In the genomic region with DNA sequence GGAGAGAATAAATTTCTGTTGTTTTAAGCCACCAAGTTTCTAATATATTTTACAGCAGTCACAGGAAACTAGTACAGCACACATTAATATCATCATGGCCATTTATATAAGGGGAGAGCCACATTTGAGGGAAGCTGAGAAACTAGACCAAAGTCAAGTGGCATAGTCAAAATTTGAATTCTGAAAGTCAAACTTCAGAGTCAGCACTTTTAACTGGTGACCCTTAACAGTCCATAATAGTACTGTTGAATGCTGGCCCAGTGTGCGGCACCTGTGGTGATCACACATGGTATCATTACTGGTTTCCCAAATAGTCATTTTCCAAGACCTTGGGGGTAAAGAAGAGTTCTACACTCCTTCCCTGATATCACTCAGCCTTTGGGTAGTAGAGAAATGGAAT, we compare ENCODE assay signal across 11 cellular contexts. TPM values are rescaled to one million over a fixed set of nuclear protein-coding genes. Genes with fewer than 3 reads are reported as not detected.
"Had no signal": no experiment of that assay in that cellular context is flagged by ENCODE, and none has a peak within 500 bp of the region (broad histone marks: within the 10 kb centered on the region; RNA-seq: fewer than 3 reads in every experiment).

No MANE protein-coding gene starts in this region.

- H3K36me3 ChIP-seq: HAP-1 had no signal

- H3K4me3 ChIP-seq: GM23248, GM23338, HAP-1 had no signal

- H3K9ac ChIP-seq: GM23248 had no signal

- H2AFZ ChIP-seq: GM23248, GM23338 had no signal

- FAIRE-seq: H1, H54 had no signal

- H3K4me1 ChIP-seq: HAP-1 had no signal

- H3K9me3 ChIP-seq: HAP-1 had no signal

- ATAC-seq: GM23338, HCT116 had no signal

- DNase-seq: GOT3, H7, H9, HCEC 1CT, HFFc6 had no signal

- H3K4me2 ChIP-seq: GM23338 had no signal

- H3K27ac ChIP-seq: GM23248 had no signal

RNA-seq across cellular contexts. Expression of gene PAX6, which starts 44.3 kb away (rescaled TPM):
- total RNA-seq: GM23248, H9 had no signal
